ENCODE assay signal across 1 cellular context in the genomic region with DNA sequence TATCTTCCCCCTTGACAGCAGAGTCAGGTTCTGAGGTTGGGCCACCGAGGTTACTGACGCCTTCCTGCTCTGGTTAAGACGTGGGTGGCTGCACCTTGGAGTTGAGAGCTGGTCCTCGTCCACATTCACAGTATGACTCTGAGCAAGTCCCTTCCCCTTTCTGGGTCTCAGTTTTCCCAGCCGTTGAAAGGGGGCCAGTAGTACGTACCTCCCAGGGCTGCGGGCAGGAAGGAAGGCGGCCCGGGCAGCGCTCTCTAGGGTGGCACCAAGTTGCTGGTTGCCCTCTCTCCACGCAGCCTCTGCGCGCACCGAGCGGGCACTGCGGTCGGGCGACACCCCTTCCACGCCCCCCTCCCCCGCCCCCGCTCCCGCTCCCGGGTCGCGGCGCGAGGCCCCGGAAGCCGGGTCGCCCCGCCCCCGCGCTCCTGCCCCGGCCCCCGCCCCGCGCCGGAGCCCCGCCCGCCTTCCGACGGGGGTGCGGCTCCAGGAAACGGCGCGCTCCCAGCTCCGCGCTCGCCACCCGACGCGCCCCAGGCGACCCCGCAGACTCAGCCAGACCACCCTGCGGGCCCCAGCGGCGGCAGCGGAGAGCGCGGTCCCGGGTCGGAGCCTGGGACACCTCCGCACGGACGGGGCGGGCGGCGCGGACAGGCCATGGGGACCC.
TF ChIP-seq lines count a peak whose summit lies in the region.

A gene (plus strand): TSS at position 486 of the 664 bp plus-strand sequence. CDS start 250 bp downstream, outside the sequence.

TF ChIP-seq in H1, 55 proteins besides CTCF, POLR2A, EP300 and RAD21:
- TF ChIP-seq KDM1A (IDR thresholded peaks at IDR 0.05; ENCODE audit: borderline replicate concordance, low read length) (peak; percentile 63; the same call in 1 of the 2 replicates), SUZ12 (IDR thresholded peaks at IDR 0.05; ENCODE audit: low read length) (peak; percentile 54; the same call in 1 of the 2 replicates), CHD1 (IDR thresholded peaks at IDR 0.05; ENCODE audit: low read depth, low read length) (no peak), EZH2 (IDR thresholded peaks at IDR 0.05; ENCODE audit: low read depth, low read length, severe bottlenecking) (peak; percentile 58)
